ENCODE assay signal across 33 cellular contexts in the genomic region with DNA sequence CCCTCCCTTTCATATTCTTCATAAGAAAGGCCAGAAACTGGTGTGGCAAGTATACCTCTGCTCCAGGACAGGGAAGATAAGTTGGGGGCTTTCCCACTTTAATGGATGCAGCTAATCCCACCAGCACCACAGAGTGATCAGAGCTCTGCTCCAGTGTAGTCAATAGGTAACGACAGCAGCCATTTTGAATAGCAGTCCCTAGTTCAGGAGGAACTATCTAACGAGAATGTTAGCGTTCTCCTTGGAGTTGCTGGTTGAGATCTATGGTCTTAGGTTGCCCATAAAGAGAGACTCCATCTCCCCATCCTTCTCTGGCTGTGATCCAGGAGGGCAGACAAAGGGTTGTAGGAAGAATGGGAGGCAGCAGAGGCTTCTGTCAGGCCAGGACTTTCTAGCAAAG.
"Had no signal": no experiment of that assay in that cellular context is flagged by ENCODE, and none has a peak within 500 bp of the region (broad histone marks: within the 10 kb centered on the region; RNA-seq: fewer than 3 reads in every experiment).

No MANE protein-coding gene starts in this region.

- H3K27me3 Mint-ChIP-seq: activated CD4-positive, alpha-beta memory T cell treated with anti-CD3 and anti-CD28 coated beads, Interleukin-2, amount 10 ng/mL, durations not matched to agents 7 days and 5 days; activated naive CD4-positive, alpha-beta T cell treated with anti-CD3 and anti-CD28 coated beads, Interleukin-2, amount 10 ng/mL, durations not matched to agents 7 days and 5 days; activated naive CD8-positive, alpha-beta T cell treated with anti-CD3 and anti-CD28 coated beads, Interleukin-2, amount 50 U/mL, for 24 hours had no signal

- FAIRE-seq: bronchial epithelial cell, TTC549 had no signal

- ATAC-seq: activated CD4-positive, alpha-beta T cell treated with anti-CD3 and anti-CD28 coated beads for 36 hours; activated naive CD8-positive, alpha-beta T cell treated with anti-CD3 and anti-CD28 coated beads, Interleukin-2, amount 50 U/mL, for 24 hours; activated T-cell treated with anti-CD3 and anti-CD28 coated beads, Interleukin-2, amount 50 U/mL, for 4 hours had no signal

- DNase-seq: activated B cell treated with CpG ODN at 0.5 μM for 24 hours; activated CD4-positive, alpha-beta memory T cell treated with anti-CD3 and anti-CD28 coated beads, Interleukin-2, amount 10 ng/mL, durations not matched to agents 7 days and 5 days; activated CD4-positive, alpha-beta T cell treated with anti-CD3 and anti-CD28 coated beads for 1 hour; activated CD4-positive, alpha-beta T cell treated with anti-CD3 and anti-CD28 coated beads for 36 hours; activated CD4-positive, alpha-beta T cell treated with anti-CD3 and anti-CD28 coated beads for 48 hours; activated CD4-positive, alpha-beta T cell treated with anti-CD3 and anti-CD28 coated beads, Interleukin-2, amount 10 ng/mL, durations not matched to agents 7 days and 5 days; activated CD4-positive, alpha-beta T cell treated with anti-CD3 and anti-CD28 coated beads, Interleukin-2, amount 50 U/mL, for 48 hours; activated CD8-positive, alpha-beta memory T cell treated with anti-CD3 and anti-CD28 coated beads, Interleukin-2, amount 50 U/mL, for 4 hours; activated effector memory CD4-positive, alpha-beta T cell treated with Interleukin-2 at 50 U/mL for 16 hours; activated gamma-delta T cell; activated naive CD4-positive, alpha-beta T cell treated with anti-CD3 and anti-CD28 coated beads, Interleukin-2, amount 10 ng/mL, durations not matched to agents 7 days and 5 days; activated naive CD4-positive, alpha-beta T cell treated with Interleukin-2 at 50 U/mL for 16 hours; activated naive CD8-positive, alpha-beta T cell treated with anti-CD3 and anti-CD28 coated beads, Interleukin-2, amount 10 ng/mL, durations not matched to agents 7 days and 5 days; activated naive CD8-positive, alpha-beta T cell treated with anti-CD3 and anti-CD28 coated beads, Interleukin-2, amount 50 U/mL, for 24 hours; activated T-cell treated with anti-CD3 and anti-CD28 coated beads for 4 hours; activated T-cell treated with anti-CD3 and anti-CD28 coated beads, Interleukin-2, amount 50 U/mL, for 1 hour; activated T-cell treated with anti-CD3 and anti-CD28 coated beads, Interleukin-2, amount 50 U/mL, for 4 hours; cerebellar nuclear complex; T-helper 1 cell; T-helper 2 cell; T-helper 9 cell had no signal

- H3K9me3 ChIP-seq: ascending aorta had no signal

- H3K4me1 Mint-ChIP-seq: activated B cell treated with CpG ODN at 0.5 μM for 24 hours; activated CD4-positive, alpha-beta memory T cell treated with anti-CD3 and anti-CD28 coated beads, Interleukin-2, amount 10 ng/mL, durations not matched to agents 7 days and 5 days; activated CD4-positive, alpha-beta T cell treated with anti-CD3 and anti-CD28 coated beads for 36 hours; activated CD4-positive, alpha-beta T cell treated with anti-CD3 and anti-CD28 coated beads, Interleukin-2, amount 10 ng/mL, durations not matched to agents 7 days and 5 days; activated naive CD4-positive, alpha-beta T cell treated with anti-CD3 and anti-CD28 coated beads, Interleukin-2, amount 10 ng/mL, durations not matched to agents 7 days and 5 days; activated naive CD4-positive, alpha-beta T cell treated with anti-CD3 and anti-CD28 coated beads, Interleukin-2, amount 50 U/mL, for 24 hours; activated naive CD8-positive, alpha-beta T cell treated with anti-CD3 and anti-CD28 coated beads, Interleukin-2, amount 10 ng/mL, durations not matched to agents 7 days and 5 days; activated naive CD8-positive, alpha-beta T cell treated with anti-CD3 and anti-CD28 coated beads, Interleukin-2, amount 50 U/mL, for 24 hours; central memory CD8-positive, alpha-beta T cell had no signal

- H3K4me3 ChIP-seq: ascending aorta, cardiac muscle cell had no signal

- H3K27ac ChIP-seq: ascending aorta, cardiac muscle cell, VCaP had no signal

- H3K4me1 ChIP-seq: ascending aorta had no signal

- H3K36me3 Mint-ChIP-seq: activated naive CD4-positive, alpha-beta T cell treated with anti-CD3 and anti-CD28 coated beads, Interleukin-2, amount 10 ng/mL, durations not matched to agents 7 days and 5 days; activated naive CD4-positive, alpha-beta T cell treated with anti-CD3 and anti-CD28 coated beads, Interleukin-2, amount 50 U/mL, for 24 hours; activated naive CD8-positive, alpha-beta T cell treated with anti-CD3 and anti-CD28 coated beads, Interleukin-2, amount 10 ng/mL, durations not matched to agents 7 days and 5 days; brain had no signal

- H3K27ac Mint-ChIP-seq: activated B cell treated with CpG ODN at 0.5 μM for 24 hours; activated CD4-positive, alpha-beta memory T cell treated with anti-CD3 and anti-CD28 coated beads, Interleukin-2, amount 10 ng/mL, durations not matched to agents 7 days and 5 days; activated CD4-positive, alpha-beta T cell treated with anti-CD3 and anti-CD28 coated beads for 36 hours; activated CD4-positive, alpha-beta T cell treated with anti-CD3 and anti-CD28 coated beads, Interleukin-2, amount 10 ng/mL, durations not matched to agents 7 days and 5 days; activated naive CD4-positive, alpha-beta T cell treated with anti-CD3 and anti-CD28 coated beads, Interleukin-2, amount 10 ng/mL, durations not matched to agents 7 days and 5 days; activated naive CD4-positive, alpha-beta T cell treated with anti-CD3 and anti-CD28 coated beads, Interleukin-2, amount 50 U/mL, for 24 hours; activated naive CD8-positive, alpha-beta T cell; activated naive CD8-positive, alpha-beta T cell treated with anti-CD3 and anti-CD28 coated beads, Interleukin-2, amount 10 ng/mL, durations not matched to agents 7 days and 5 days; activated naive CD8-positive, alpha-beta T cell treated with anti-CD3 and anti-CD28 coated beads, Interleukin-2, amount 50 U/mL, for 24 hours; activated T-helper 2 cell treated with anti-CD3 and anti-CD28 coated beads, Interferon-gamma antibody, Interleukin-2, Interleukin-4, amounts not matched to agents 10 μg/mL and 5 μg/mL and 100 μg/mL, durations not matched to agents 14 hours and 24 hours and 36 hours; brain; T-helper 1 cell treated with Interleukin-12 subunit alpha and Interleukin-12 subunit beta and Interleukin-4 antibody, amounts not matched to agents 30 μg/mL and 1 μg/mL, for 36 hours; T-helper 2 cell treated with Interferon-gamma antibody and Interleukin-4, amounts not matched to agents 5 μg/mL and 100 μg/mL, for 36 hours had no signal

- H3K9me3 Mint-ChIP-seq: activated CD4-positive, alpha-beta memory T cell treated with anti-CD3 and anti-CD28 coated beads, Interleukin-2, amount 10 ng/mL, durations not matched to agents 7 days and 5 days; activated CD4-positive, alpha-beta T cell treated with anti-CD3 and anti-CD28 coated beads, Interleukin-2, amount 10 ng/mL, durations not matched to agents 7 days and 5 days; activated naive CD4-positive, alpha-beta T cell treated with anti-CD3 and anti-CD28 coated beads, Interleukin-2, amount 10 ng/mL, durations not matched to agents 7 days and 5 days; activated T-helper 2 cell treated with anti-CD3 and anti-CD28 coated beads, Interferon-gamma antibody, Interleukin-2, Interleukin-4, amounts not matched to agents 10 μg/mL and 5 μg/mL and 100 μg/mL, durations not matched to agents 14 hours and 24 hours and 36 hours; T-helper 1 cell treated with Interleukin-12 subunit alpha and Interleukin-12 subunit beta and Interleukin-4 antibody, amounts not matched to agents 30 μg/mL and 1 μg/mL, for 36 hours; T-helper 2 cell treated with Interferon-gamma antibody and Interleukin-4, amounts not matched to agents 5 μg/mL and 100 μg/mL, for 36 hours had no signal

- H3K27me3 ChIP-seq: ascending aorta, cardiac muscle cell had no signal

- H3K4me3 Mint-ChIP-seq: activated B cell treated with CpG ODN at 0.5 μM for 24 hours; activated CD4-positive, alpha-beta memory T cell treated with anti-CD3 and anti-CD28 coated beads, Interleukin-2, amount 10 ng/mL, durations not matched to agents 7 days and 5 days; activated CD4-positive, alpha-beta T cell treated with anti-CD3 and anti-CD28 coated beads for 36 hours; activated CD4-positive, alpha-beta T cell treated with anti-CD3 and anti-CD28 coated beads, Interleukin-2, amount 10 ng/mL, durations not matched to agents 7 days and 5 days; activated naive CD4-positive, alpha-beta T cell treated with anti-CD3 and anti-CD28 coated beads, Interleukin-2, amount 10 ng/mL, durations not matched to agents 7 days and 5 days; activated naive CD4-positive, alpha-beta T cell treated with anti-CD3 and anti-CD28 coated beads, Interleukin-2, amount 50 U/mL, for 24 hours; activated naive CD8-positive, alpha-beta T cell; activated naive CD8-positive, alpha-beta T cell treated with anti-CD3 and anti-CD28 coated beads, Interleukin-2, amount 10 ng/mL, durations not matched to agents 7 days and 5 days; activated naive CD8-positive, alpha-beta T cell treated with anti-CD3 and anti-CD28 coated beads, Interleukin-2, amount 50 U/mL, for 24 hours; activated T-cell treated with anti-CD3 and anti-CD28 coated beads, Interleukin-2, amount 50 U/mL, for 4 hours; brain; central memory CD8-positive, alpha-beta T cell; T-helper 1 cell treated with Interleukin-12 subunit alpha and Interleukin-12 subunit beta and Interleukin-4 antibody, amounts not matched to agents 30 μg/mL and 1 μg/mL, for 36 hours; T-helper 2 cell treated with Interferon-gamma antibody and Interleukin-4, amounts not matched to agents 5 μg/mL and 100 μg/mL, for 36 hours had no signal

- H3K36me3 ChIP-seq: ascending aorta, cardiac muscle cell had no signal
